1 cellular context compared by ENCODE assay signal in genomic region chr7:104986623-104987259, GRCh38.
TF ChIP-seq lines count a peak whose summit lies in the region.

No MANE protein-coding gene starts in this region.

TF ChIP-seq in GM12878, 131 proteins besides CTCF, POLR2A, EP300 and RAD21:
- 0 out of 2 replicates have a peak, but pooled peaks have one; percentile 18 for TF ChIP-seq ZNF384 (IDR thresholded peaks at IDR 0.05; ENCODE audit: borderline replicate concordance, low read depth, low read length)
- no peak for TF ChIP-seq E4F1 (IDR thresholded peaks at IDR 0.05; ENCODE audit: borderline replicate concordance, partially characterized antibody)
